Comparison of ENCODE assay signal across 23 cellular contexts in the genomic region with DNA sequence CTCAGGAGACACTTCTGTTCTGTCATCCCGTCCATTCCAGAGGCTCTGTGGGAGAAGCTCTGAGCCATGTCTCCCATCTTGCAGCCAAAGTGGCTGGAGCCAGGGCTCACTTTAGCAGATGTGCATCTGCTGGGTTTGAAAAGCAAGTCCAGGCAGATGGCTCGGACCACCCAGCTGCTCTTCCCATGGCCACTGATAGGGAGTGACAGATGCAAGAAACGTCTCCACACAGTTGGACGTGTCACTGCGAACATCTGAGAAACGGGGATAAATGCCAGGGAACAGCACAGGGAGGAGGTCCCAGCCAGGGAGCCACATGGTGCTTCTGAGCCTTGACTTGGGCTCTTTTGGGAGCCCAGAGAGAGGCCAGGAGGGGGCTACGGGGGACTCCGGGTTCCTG.
A peak's percentile ranks its signal among the peaks of the same experiment; 100 is the strongest.
DNase-seq lines count a peak whose midpoint lies in the region; TF ChIP-seq lines count a peak whose summit lies in the region.
"Had no signal": no experiment of that assay in that cellular context is flagged by ENCODE, and none has a peak within 500 bp of the region (broad histone marks: within the 10 kb centered on the region; RNA-seq: fewer than 3 reads in every experiment).

No MANE protein-coding gene starts in this region.

- H3K9me3 Mint-ChIP-seq in neural progenitor cell, result no peaks in the 10 kb centered on the region
- H3K9me3 Mint-ChIP-seq: IgD-negative memory B cell had no signal

- no peaks in the 10 kb centered on the region for H3K9me2 ChIP-seq in hepatocyte (replicated peaks; ENCODE audit: insufficient read depth)

- H3K9ac ChIP-seq in BLaER1 treated with 17β-estradiol and CSF1 and Interleukin-3, amounts not matched to agents 10 nM and 100 nM, result no peak overlapping the region
- H3K9ac ChIP-seq in neural progenitor cell, result no peak overlapping the region

- H3K36me3 ChIP-seq in BLaER1 treated with 17β-estradiol and CSF1 and Interleukin-3, amounts not matched to agents 10 nM and 100 nM, result no peaks in the 10 kb centered on the region
- H3K36me3 ChIP-seq in neural progenitor cell, result no peaks in the 10 kb centered on the region
- H3K36me3 ChIP-seq in hepatocyte (replicated peaks; ENCODE audit: insufficient read depth, low read depth), result no peaks in the 10 kb centered on the region

- no peaks in the 10 kb centered on the region for H3K27me3 ChIP-seq in BLaER1 treated with 17β-estradiol and CSF1 and Interleukin-3, amounts not matched to agents 10 nM and 100 nM
- H3K27me3 ChIP-seq in neural progenitor cell (no peaks in the 10 kb centered on the region), hepatocyte (no peaks in the 10 kb centered on the region)

- no peak for TF ChIP-seq CTCF in neural progenitor cell (IDR thresholded peaks at IDR 0.05)
- TF ChIP-seq CTCF in hepatocyte (IDR thresholded peaks at IDR 0.05; ENCODE audit: poor library complexity), result no peak

- H3K4me1 ChIP-seq in BLaER1 treated with 17β-estradiol and CSF1 and Interleukin-3, amounts not matched to agents 10 nM and 100 nM, result peaks cover 35 to 56% (median 49%) of the 10 kb centered on the region in 10 experiments
- H3K4me1 ChIP-seq in neural progenitor cell (peaks cover 4% of the 10 kb centered on the region), hepatocyte (ENCODE audit: insufficient read depth) (no peaks in the 10 kb centered on the region)

- H3K27ac ChIP-seq in BLaER1 treated with 17β-estradiol and CSF1 and Interleukin-3, amounts not matched to agents 10 nM and 100 nM, result no peak overlapping the region; a peak in 1 of 22 replicates
- no peak overlapping the region for H3K27ac ChIP-seq in neural progenitor cell
- no peak overlapping the region for H3K27ac ChIP-seq in hepatocyte
- H3K27ac ChIP-seq: 22Rv1 had no signal

- WGBS in hepatocyte (ENCODE audit: low lambda C conversion rate, missing lambda C conversion rate), result 75% methylated on average over 8 of the region's 8 CpGs

- H3K4me1 Mint-ChIP-seq in neural progenitor cell, result peaks cover 14% of the 10 kb centered on the region
- H3K4me1 Mint-ChIP-seq: B cell, IgD-negative memory B cell had no signal

- H3F3A ChIP-seq in neural progenitor cell (ENCODE audit: low read depth), result no peaks in the 10 kb centered on the region

- H3K4me2 ChIP-seq in BLaER1 treated with 17β-estradiol and CSF1 and Interleukin-3, amounts not matched to agents 10 nM and 100 nM, result peak overlapping the region in 6 of 11 experiments; percentile 40 to 75 (median 56); a peak in 10 of 22 replicates
- H3K4me2 ChIP-seq in neural progenitor cell, result no peak overlapping the region
- no peak overlapping the region for H3K4me2 ChIP-seq in hepatocyte

- H2AFZ ChIP-seq in neural progenitor cell (replicated peaks) (no peak overlapping the region), hepatocyte (no peak overlapping the region)

- no peak overlapping the region for H3K4me3 ChIP-seq in BLaER1 treated with 17β-estradiol and CSF1 and Interleukin-3, amounts not matched to agents 10 nM and 100 nM
- no peak overlapping the region for H3K4me3 ChIP-seq in neural progenitor cell
- H3K4me3 ChIP-seq in hepatocyte, result no peak overlapping the region

- peak overlapping the region; percentile 89 for H3K27ac Mint-ChIP-seq in neural progenitor cell
- H3K27ac Mint-ChIP-seq: B cell; CD4-positive, alpha-beta memory T cell had no signal

- peak; percentile 56 for DNase-seq in NCI-H2171 treated with DMSO at 0.1 percent for 48 hours (lab: John Stamatoyannopoulos, UW)
- no peak for DNase-seq in NCI-H2171 (lab: John Stamatoyannopoulos, UW)
- peak; percentile 87 for DNase-seq in NCI-H524 treated with DMSO at 0.1 percent for 48 hours (lab: John Stamatoyannopoulos, UW)
- no peak for DNase-seq in neural progenitor cell (ENCODE audit: low spot score)
- no peak for DNase-seq in NCI-H187 (lab: John Stamatoyannopoulos, UW)
- DNase-seq in hepatocyte (ENCODE audit: low spot score), result no peak
- no peak for DNase-seq in UCSD-AML1 (lab: John Stamatoyannopoulos, UW; ENCODE audit: unreplicated experiment)
- DNase-seq: CD4-positive, alpha-beta memory T cell; DMS53; EL; HCEC 1CT; Karpas-422; NCI-H1048; NCI-H1436 treated with DMSO at 0.1 percent for 48 hours; NCI-H2081 treated with DMSO at 0.1 percent for 48 hours; NCI-H510A; NCI-H82; PC-3; RPMI8226 had no signal

- no peaks in the 10 kb centered on the region for H3K79me2 ChIP-seq in neural progenitor cell (ENCODE audit: low read depth)
- no peaks in the 10 kb centered on the region for H3K79me2 ChIP-seq in hepatocyte

- peaks cover 14% of the 10 kb centered on the region for H3K27me3 Mint-ChIP-seq in neural progenitor cell (ENCODE audit: insufficient read depth, low read depth)

- H4K20me1 ChIP-seq in BLaER1 treated with 17β-estradiol and CSF1 and Interleukin-3, amounts not matched to agents 10 nM and 100 nM, result peaks cover 0 to 20% (median 0%) of the 10 kb centered on the region in 11 experiments; a peak in 4 of 22 replicates
- no peaks in the 10 kb centered on the region for H4K20me1 ChIP-seq in neural progenitor cell (ENCODE audit: low read depth)
- H4K20me1 ChIP-seq in hepatocyte (ENCODE audit: insufficient read depth, poor library complexity, severe bottlenecking), result no peaks in the 10 kb centered on the region

- no peaks in the 10 kb centered on the region for H3K9me3 ChIP-seq in BLaER1 treated with 17β-estradiol and CSF1 and Interleukin-3, amounts not matched to agents 10 nM and 100 nM (replicated peaks in 1 of 11)
- no peaks in the 10 kb centered on the region for H3K9me3 ChIP-seq in neural progenitor cell (ENCODE audit: low read depth)
- no peaks in the 10 kb centered on the region for H3K9me3 ChIP-seq in hepatocyte (ENCODE audit: low read depth)

- no peaks in the 10 kb centered on the region for H3K36me3 Mint-ChIP-seq in neural progenitor cell
- H3K36me3 Mint-ChIP-seq: CD4-positive, alpha-beta memory T cell had no signal

- H3K4me3 Mint-ChIP-seq in neural progenitor cell, result no peak overlapping the region
- H3K4me3 Mint-ChIP-seq: B cell; CD4-positive, alpha-beta memory T cell; IgD-negative memory B cell had no signal

Comparison
In these comparisons a context has a peak if more than half of its experiments do, and no peak if none do; other contexts are left out.
1. DNase-seq: peak in NCI-H2171 treated with DMSO at 0.1 percent for 48 hours (single experiment) and NCI-H524 treated with DMSO at 0.1 percent for 48 hours (single experiment); none in NCI-H2171 (single experiment), neural progenitor cell (single experiment), NCI-H187 (0 of 2), hepatocyte (single experiment) and UCSD-AML1 (single experiment).
2. H3K4me2 ChIP-seq: peak in BLaER1 treated with 17β-estradiol and CSF1 and Interleukin-3, amounts not matched to agents 10 nM and 100 nM (6 of 11); none in neural progenitor cell (single experiment) and hepatocyte (single experiment).